Comparison of ENCODE assay signal across 3 cellular contexts in the genomic region with DNA sequence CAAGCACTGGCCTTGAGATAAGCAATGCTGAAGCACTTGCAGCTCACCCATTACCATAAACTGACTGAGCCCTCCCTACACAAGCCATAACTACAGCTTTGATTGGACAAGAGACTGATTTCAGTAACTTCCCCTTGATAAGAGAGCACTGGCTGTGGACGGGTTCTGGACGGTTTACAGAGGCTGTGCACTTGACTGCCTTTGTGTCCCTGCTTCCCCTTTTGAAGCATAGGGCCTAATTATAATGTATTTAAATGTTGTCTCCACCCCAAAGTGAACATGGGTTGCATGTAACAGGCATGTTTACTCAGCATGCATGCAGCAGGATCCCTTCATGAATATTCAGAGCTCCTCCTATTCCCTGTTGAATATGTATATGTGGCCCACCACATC. TPM values are rescaled to one million over a fixed set of nuclear protein-coding genes. Genes with fewer than 3 reads are reported as not detected.
"Had no signal": no experiment of that assay in that cellular context is flagged by ENCODE, and none has a peak within 500 bp of the region (broad histone marks: within the 10 kb centered on the region; RNA-seq: fewer than 3 reads in every experiment).

No MANE protein-coding gene starts in this region.

RNA-seq across cellular contexts. Expression of gene RNU1-3, which starts 8.4 kb away (rescaled TPM):
- polyA plus RNA-seq: adrenal gland, aorta, foreskin keratinocyte had no signal
